In the genomic region with DNA sequence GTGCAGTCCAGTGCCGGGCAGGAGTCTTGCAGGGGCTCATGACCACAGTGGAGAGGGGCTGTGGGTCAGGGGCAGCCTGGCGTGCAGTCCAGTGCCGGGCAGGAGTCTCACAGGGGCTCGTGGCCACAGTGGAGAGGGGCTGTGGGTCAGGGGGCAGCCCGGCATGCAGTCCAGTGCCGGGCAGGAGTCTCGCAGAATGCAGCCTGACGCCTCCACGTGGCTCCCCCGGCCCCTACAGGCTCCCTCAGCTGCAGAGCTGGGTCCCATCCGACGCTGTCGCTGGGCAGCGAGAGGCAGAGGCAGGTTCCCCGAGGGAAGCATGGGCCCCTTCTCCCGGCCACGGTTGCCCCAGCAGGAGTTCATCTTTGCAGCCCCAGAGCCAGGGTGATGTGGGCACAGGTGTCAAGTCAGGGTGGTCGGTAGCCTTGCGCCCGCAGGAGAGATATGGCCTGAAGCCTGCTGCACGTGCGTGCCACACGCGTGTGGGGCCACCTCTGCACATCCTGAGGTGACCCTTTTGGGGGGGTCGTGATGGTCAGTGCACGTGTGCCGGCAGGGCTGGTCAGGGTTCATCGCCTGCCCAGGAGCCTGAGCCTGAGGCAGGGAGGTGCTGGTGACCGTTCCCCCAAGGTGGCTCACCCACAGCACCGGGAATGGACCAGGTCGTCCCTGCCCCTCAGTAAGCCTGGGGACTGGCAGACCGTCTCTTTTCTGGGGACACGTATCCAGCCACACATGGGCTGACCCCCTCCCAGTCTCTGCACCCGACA, we compare ENCODE assay signal across 18 cellular contexts. TPM values are rescaled to one million over a fixed set of nuclear protein-coding genes. Genes with fewer than 3 reads are reported as not detected.
A peak's percentile ranks its signal among the peaks of the same experiment; 100 is the strongest.
DNase-seq lines count a peak whose midpoint lies in the region; ATAC-seq, FAIRE-seq and TF ChIP-seq lines count a peak whose summit lies in the region.
"Had no signal": no experiment of that assay in that cellular context is flagged by ENCODE, and none has a peak within 500 bp of the region (broad histone marks: within the 10 kb centered on the region; RNA-seq: fewer than 3 reads in every experiment).

No MANE protein-coding gene starts in this region.

- peak overlapping the region; percentile 60; the same call in 1 of the 2 replicates for H3K18ac ChIP-seq in H1 (ENCODE audit: extremely low read depth, low read length)

- H2BK15ac ChIP-seq in H1 (ENCODE audit: low read length): peak overlapping the region; percentile 88; the same call in 1 of the 2 replicates

- no peak overlapping the region for H4K8ac ChIP-seq in H1 (ENCODE audit: extremely low read depth, insufficient read depth, low read length)

- TF ChIP-seq EP300 in H1 (IDR thresholded peaks at IDR 0.05; ENCODE audit: borderline replicate concordance in 1 of 2, low read depth in 2 of 2, low read length in 2 of 2): no peak

- no peak overlapping the region for H3K14ac ChIP-seq in H1 (ENCODE audit: insufficient read length)

- 0 out of 2 replicates have a peak overlapping the region, but pooled peaks have one; percentile 39 for H2AK5ac ChIP-seq in H1 (ENCODE audit: low read depth, low read length)

- no peak for TF ChIP-seq POLR2A in H1 (IDR thresholded peaks at IDR 0.05; ENCODE audit: control extremely low read depth in 1 of 2, low read depth in 2 of 2, low read length in 2 of 2)

- no peak overlapping the region for H3K4me2 ChIP-seq in H1 (ENCODE audit: insufficient read depth in 1 of 2, low read depth in 2 of 2, low read length in 2 of 2)

- H4K5ac ChIP-seq in H1 (ENCODE audit: insufficient read length, low read depth, low read length): no peak overlapping the region

- no peak overlapping the region for H2AFZ ChIP-seq in H1 (ENCODE audit: low read length)

- no peak overlapping the region for H3K56ac ChIP-seq in H1 (replicated peaks; ENCODE audit: insufficient read length, low read depth, low read length)

- H3K4me1 ChIP-seq in H1 (replicated peaks in 1 of 4; ENCODE audit: control insufficient read depth in 3 of 4, insufficient read depth in 4 of 4, low read length in 3 of 4) (peaks cover 6 to 27% (median 17%) of the 10 kb centered on the region in 4 experiments), neutrophil (ENCODE audit: control insufficient read depth in 1 of 2, insufficient read depth in 1 of 2, low read depth in 1 of 2, low read length in 1 of 2) (no peaks in the 10 kb centered on the region)

- peak; percentile 19 for DNase-seq in activated CD4-positive, alpha-beta T cell treated with anti-CD3 and anti-CD28 coated beads for 1 hour
- DNase-seq in activated CD4-positive, alpha-beta T cell treated with anti-CD3 and anti-CD28 coated beads for 48 hours: no peak
- no peak for DNase-seq in H1 (ENCODE audit: low read depth in 1 of 2, low spot score in 2 of 2)
- no peak for DNase-seq in NCI-H146 (lab: John Stamatoyannopoulos, UW)
- DNase-seq: 8988T; activated CD4-positive, alpha-beta T cell treated with anti-CD3 and anti-CD28 coated beads, Interleukin-2, amount 10 ng/mL, durations not matched to agents 7 days and 5 days; hypothalamus; KG1; NCI-H1436 treated with DMSO at 0.1 percent for 48 hours; NCI-H526; nucleus accumbens; trophoblast cell had no signal

- TF ChIP-seq CTCF in H1 (IDR thresholded peaks at IDR 0.05; ENCODE audit: control extremely low read depth in 1 of 3, insufficient read depth in 1 of 3, low read depth in 1 of 3, low read length in 3 of 3) (no peak), neutrophil (IDR thresholded peaks at IDR 0.05) (no peak)

- POLR2A ChIA-PET in H1 (lab: Charles Lee; ENCODE audit: partially characterized antibody): interaction anchor here (0.6 to 3.0 kb wide), 4 partner anchors 11 to 233 kb away, joined by 3 to 17 read pairs (median 6); no protein-coding TSS in a partner anchor

- H2BK5ac ChIP-seq in H1 (ENCODE audit: low read depth, low read length): peak overlapping the region; percentile 83; the same call in 1 of the 2 replicates

- H3K36me3 ChIP-seq in H1 (ENCODE audit: control insufficient read depth in 2 of 4, insufficient read depth in 4 of 4, low read length in 3 of 4): peaks cover 3 to 30% (median 15%) of the 10 kb centered on the region in 4 experiments; a peak in 6 of 8 replicates
- H3K36me3 ChIP-seq in neutrophil: peaks cover 34% of the 10 kb centered on the region

- peak overlapping the region; percentile 30 for H4K91ac ChIP-seq in H1 (replicated peaks; ENCODE audit: insufficient read length, low read length)

- no peak for ATAC-seq in GM21825 (IDR thresholded peaks at IDR 0.05; ENCODE audit: unreplicated experiment)

- CTCF ChIA-PET in H1 (lab: Charles Lee; ENCODE audit: partially characterized antibody): interaction anchor here (1.0 to 3.4 kb wide), 4 partner anchors 9 to 67 kb away, joined by 3 to 29 read pairs (median 4); partner anchors contain the start of gene IFITM2

- H3K27me3 ChIP-seq in H1 (replicated peaks in 1 of 4; ENCODE audit: control insufficient read depth in 3 of 4, extremely low read depth in 1 of 4, insufficient read depth in 3 of 4, low read length in 3 of 4) (no peaks in the 10 kb centered on the region), neutrophil (peaks cover 54% of the 10 kb centered on the region)

- H3K23me2 ChIP-seq in H1 (ENCODE audit: low read depth, low read length): no peaks in the 10 kb centered on the region

- H3K4me3 ChIP-seq in H1 (ENCODE audit: extremely low read depth in 1 of 4, insufficient read depth in 2 of 4, low read depth in 3 of 4, low read length in 4 of 4): no peak overlapping the region
- H3K4me3 ChIP-seq in neutrophil (ENCODE audit: low read depth in 1 of 2, low read length in 1 of 2): no peak overlapping the region
- H3K4me3 ChIP-seq: esophagus muscularis mucosa, Peyer's patch had no signal

- TF ChIP-seq RAD21 in H1 (IDR thresholded peaks at IDR 0.05 in 1 of 2, conservative IDR thresholded peaks at IDR 0.05 in 1 of 2; ENCODE audit: low read depth in 2 of 2, low read length in 2 of 2): no peak

- no peak overlapping the region for H2BK120ac ChIP-seq in H1 (replicated peaks; ENCODE audit: low read depth, low read length)

- 0 out of 2 replicates have a peak overlapping the region, but pooled peaks have one; percentile 39 for H2BK12ac ChIP-seq in H1 (ENCODE audit: low read depth, low read length)

- H3K27ac ChIP-seq in H1 (ENCODE audit: low read depth, low read length) (no peak overlapping the region), neutrophil (peak overlapping the region; percentile 27)
- H3K27ac ChIP-seq: esophagus muscularis mucosa had no signal

- no peaks in the 10 kb centered on the region for H3K79me2 ChIP-seq in H1 (ENCODE audit: control insufficient read depth in 1 of 2, insufficient read depth in 2 of 2, low read length in 2 of 2)

- WGBS in H1 (ENCODE audit: extremely low coverage in 1 of 2, insufficient coverage in 1 of 2, insufficient read length in 1 of 2, insufficient replicate concordance in 2 of 2, low coverage in 1 of 2, low lambda C conversion rate in 2 of 2, missing lambda C conversion rate in 1 of 2), 2 experiments: 85% methylated on average over 29 of the region's 34 CpGs; no CpG with 5 or more reads in 1 of the 2 experiments

- no peak overlapping the region for H3K4ac ChIP-seq in H1 (replicated peaks; ENCODE audit: insufficient read length, low read depth, low read length)

- H3K9ac ChIP-seq in H1 (replicated peaks in 1 of 4; ENCODE audit: extremely low read depth in 1 of 4, low read depth in 3 of 4, low read length in 3 of 4): no peak overlapping the region

- H3K23ac ChIP-seq in H1 (ENCODE audit: insufficient read length): no peak overlapping the region

- no peaks in the 10 kb centered on the region for H4K20me1 ChIP-seq in H1 (replicated peaks in 1 of 2; ENCODE audit: control insufficient read depth in 1 of 2, insufficient read depth in 2 of 2, low read length in 2 of 2)

- no peaks in the 10 kb centered on the region for H3K79me1 ChIP-seq in H1 (ENCODE audit: low read depth, low read length)

- H2BK20ac ChIP-seq in H1 (ENCODE audit: low read length): no peak overlapping the region

- no peak for FAIRE-seq in H1 (lab: Jason Lieb, UNC)

- H3K9me3 ChIP-seq in H1 (ENCODE audit: insufficient read depth in 2 of 2, low read depth in 1 of 2, low read length in 1 of 2): no peaks in the 10 kb centered on the region
- no peaks in the 10 kb centered on the region for H3K9me3 ChIP-seq in neutrophil
- H3K9me3 ChIP-seq: esophagus muscularis mucosa, Peyer's patch had no signal

RNA-seq across cellular contexts. Expression of gene IFITM5, which starts 2.9 kb away (rescaled TPM):
- total RNA-seq in H1 (2021; fragmentation: NEBNext Ultra II Directional; extraction: Animal tissue kit (Norgen Biotek cat#: 25700)): not detected in 2 replicates
- 0.50 TPM in 1 of 2 replicates, not detected in the other for polyA plus RNA-seq in H1 (2011; rRNA removed)
- 0.21 TPM for polyA plus RNA-seq in H1 (2011; cell fraction: cytosol; rRNA removed)
- polyA plus RNA-seq in H1 (2011; cell fraction: nucleus; rRNA removed): 0.30 TPM
- 0.33 TPM in 1 of 4 replicates, not detected in the others for polyA plus RNA-seq in H1 (2012, experiment 1 of 2)
- polyA plus RNA-seq in H1 (2012, experiment 2 of 2): not detected
- 0.26 TPM for polyA plus RNA-seq in H1 (2013, experiment 1 of 2)
- 0.11 TPM for polyA plus RNA-seq in H1 (2013, experiment 2 of 2)
- not detected in 2 replicates for polyA minus RNA-seq in H1 (2011; rRNA and poly(A)+ RNA removed)
- not detected for polyA minus RNA-seq in H1 (2011; cell fraction: cytosol; rRNA and poly(A)+ RNA removed)
- polyA minus RNA-seq in H1 (2011; cell fraction: nucleus; rRNA and poly(A)+ RNA removed): not detected
- total RNA-seq: activated CD4-positive, alpha-beta T cell treated with anti-CD3 and anti-CD28 coated beads, Interleukin-2, amount 10 ng/mL, durations not matched to agents 7 days and 5 days; esophagus muscularis mucosa; H4; lung microvascular endothelial cell; Peyer's patch had no signal

RNA-seq across cellular contexts. Expression of gene PGGHG, which starts 7.5 kb away (rescaled TPM):
- 52.9 and 60.7 TPM in 2 replicates for total RNA-seq in H1 (2021; fragmentation: NEBNext Ultra II Directional; extraction: Animal tissue kit (Norgen Biotek cat#: 25700))
- polyA plus RNA-seq in H1 (2011; rRNA removed): 34.8 and 61.4 TPM in 2 replicates
- polyA plus RNA-seq in H1 (2011; cell fraction: cytosol; rRNA removed): 56.3 TPM
- 681 TPM for polyA plus RNA-seq in H1 (2011; cell fraction: nucleus; rRNA removed)
- polyA plus RNA-seq in H1 (2012, experiment 1 of 2): 50.3 to 86.1 TPM (median 73.3 TPM) in 4 replicates
- polyA plus RNA-seq in H1 (2012, experiment 2 of 2): 36.1 TPM
- 44.0 TPM for polyA plus RNA-seq in H1 (2013, experiment 1 of 2)
- 38.3 TPM for polyA plus RNA-seq in H1 (2013, experiment 2 of 2)
- 8.6 and 10.8 TPM in 2 replicates for polyA minus RNA-seq in H1 (2011; rRNA and poly(A)+ RNA removed)
- polyA minus RNA-seq in H1 (2011; cell fraction: cytosol; rRNA and poly(A)+ RNA removed): 17.0 TPM
- polyA minus RNA-seq in H1 (2011; cell fraction: nucleus; rRNA and poly(A)+ RNA removed): 53.3 TPM

RNA-seq across cellular contexts. Expression of gene IFITM2, which starts 11.2 kb away (rescaled TPM):
- 363 and 399 TPM in 2 replicates for total RNA-seq in H1 (2021; fragmentation: NEBNext Ultra II Directional; extraction: Animal tissue kit (Norgen Biotek cat#: 25700))
- 764 and 902 TPM in 2 replicates for polyA plus RNA-seq in H1 (2011; rRNA removed)
- 381 TPM for polyA plus RNA-seq in H1 (2011; cell fraction: cytosol; rRNA removed)
- 326 TPM for polyA plus RNA-seq in H1 (2011; cell fraction: nucleus; rRNA removed)
- polyA plus RNA-seq in H1 (2012, experiment 1 of 2): 487 to 716 TPM (median 624 TPM) in 4 replicates
- 666 TPM for polyA plus RNA-seq in H1 (2012, experiment 2 of 2)
- 1,170 TPM for polyA plus RNA-seq in H1 (2013, experiment 1 of 2)
- polyA plus RNA-seq in H1 (2013, experiment 2 of 2): 1,490 TPM
- polyA minus RNA-seq in H1 (2011; rRNA and poly(A)+ RNA removed): 220 and 246 TPM in 2 replicates
- polyA minus RNA-seq in H1 (2011; cell fraction: cytosol; rRNA and poly(A)+ RNA removed): 86.5 TPM
- polyA minus RNA-seq in H1 (2011; cell fraction: nucleus; rRNA and poly(A)+ RNA removed): 58.9 TPM

RNA-seq across cellular contexts. Expression of gene IFITM1, which starts 17.4 kb away (rescaled TPM):
- total RNA-seq in H1 (2021; fragmentation: NEBNext Ultra II Directional; extraction: Animal tissue kit (Norgen Biotek cat#: 25700)): 394 and 417 TPM in 2 replicates
- polyA plus RNA-seq in H1 (2011; rRNA removed): 1,464 and 1,887 TPM in 2 replicates
- 1,079 TPM for polyA plus RNA-seq in H1 (2011; cell fraction: cytosol; rRNA removed)
- polyA plus RNA-seq in H1 (2011; cell fraction: nucleus; rRNA removed): 974 TPM
- 247 to 559 TPM (median 446 TPM) in 4 replicates for polyA plus RNA-seq in H1 (2012, experiment 1 of 2)
- 534 TPM for polyA plus RNA-seq in H1 (2012, experiment 2 of 2)
- polyA plus RNA-seq in H1 (2013, experiment 1 of 2): 788 TPM
- 902 TPM for polyA plus RNA-seq in H1 (2013, experiment 2 of 2)
- polyA minus RNA-seq in H1 (2011; rRNA and poly(A)+ RNA removed): 336 and 605 TPM in 2 replicates
- 285 TPM for polyA minus RNA-seq in H1 (2011; cell fraction: cytosol; rRNA and poly(A)+ RNA removed)
- 204 TPM for polyA minus RNA-seq in H1 (2011; cell fraction: nucleus; rRNA and poly(A)+ RNA removed)

RNA-seq across cellular contexts. Expression of gene NLRP6, which starts 18.2 kb away (rescaled TPM):
- total RNA-seq in H1 (2021; fragmentation: NEBNext Ultra II Directional; extraction: Animal tissue kit (Norgen Biotek cat#: 25700)): not detected in 2 replicates
- polyA plus RNA-seq in H1 (2011; rRNA removed): 0.06 TPM in 1 of 2 replicates, not detected in the other
- polyA plus RNA-seq in H1 (2011; cell fraction: cytosol; rRNA removed): 0.06 TPM
- 0.19 TPM for polyA plus RNA-seq in H1 (2011; cell fraction: nucleus; rRNA removed)
- polyA plus RNA-seq in H1 (2012, experiment 1 of 2): 0.05 to 0.13 TPM in 2 of 4 replicates, not detected in the others
- polyA plus RNA-seq in H1 (2012, experiment 2 of 2): not detected
- polyA plus RNA-seq in H1 (2013, experiment 1 of 2): not detected
- not detected for polyA plus RNA-seq in H1 (2013, experiment 2 of 2)
- polyA minus RNA-seq in H1 (2011; rRNA and poly(A)+ RNA removed): not detected in 2 replicates
- polyA minus RNA-seq in H1 (2011; cell fraction: cytosol; rRNA and poly(A)+ RNA removed): not detected
- polyA minus RNA-seq in H1 (2011; cell fraction: nucleus; rRNA and poly(A)+ RNA removed): 0.20 TPM
- total RNA-seq: H4, lung microvascular endothelial cell had no signal
